17 cellular contexts compared by ENCODE assay signal in genomic region chr12:105507311-105508035, GRCh38.
DNase-seq lines count a peak whose midpoint lies in the region; TF ChIP-seq lines count a peak whose summit lies in the region.
"Had no signal": no experiment of that assay in that cellular context is flagged by ENCODE, and none has a peak within 500 bp of the region (broad histone marks: within the 10 kb centered on the region; RNA-seq: fewer than 3 reads in every experiment).

No MANE protein-coding gene starts in this region.

- H3K4me3 ChIP-seq in AG10803 (ENCODE audit: low read length) (no peak overlapping the region), fibroblast of pulmonary artery (replicated peaks; ENCODE audit: low read depth, low read length) (no peak overlapping the region), dorsolateral prefrontal cortex (no peak overlapping the region)
- H3K4me3 ChIP-seq: BLaER1 treated with 17β-estradiol and CSF1 and Interleukin-3, amounts not matched to agents 10 nM and 100 nM had no signal

- TF ChIP-seq CTCF in AG10803 (conservative IDR thresholded peaks at IDR 0.05; ENCODE audit: low read length): no peak
- TF ChIP-seq CTCF in fibroblast of pulmonary artery (IDR thresholded peaks at IDR 0.05; ENCODE audit: low read length, missing control alignments): no peak
- TF ChIP-seq CTCF in neural crest cell (conservative IDR thresholded peaks at IDR 0.05): no peak
- no peak for TF ChIP-seq CTCF in progenitor cell of endocrine pancreas (IDR thresholded peaks at IDR 0.05; ENCODE audit: unreplicated experiment)
- no peak for TF ChIP-seq CTCF in dorsolateral prefrontal cortex (IDR thresholded peaks at IDR 0.05 in 54 of 56, conservative IDR thresholded peaks at IDR 0.05 in 2 of 56; ENCODE audit: low read depth in 1 of 56, partially characterized antibody in 56 of 56)

- H3K4me3 Mint-ChIP-seq in neural crest cell (peak overlapping the region; percentile 14), progenitor cell of endocrine pancreas (ENCODE audit: low read depth) (no peak overlapping the region)

- peaks cover 0 to 13% (median 0%) of the 10 kb centered on the region in 45 donors for H3K27me3 ChIP-seq in dorsolateral prefrontal cortex

- H3K4me1 Mint-ChIP-seq in neural crest cell (peaks cover 26% of the 10 kb centered on the region), progenitor cell of endocrine pancreas (ENCODE audit: low read depth) (no peaks in the 10 kb centered on the region)

- peak overlapping the region; percentile 61 for H3K27ac Mint-ChIP-seq in neural crest cell (ENCODE audit: unreplicated experiment)
- H3K27ac Mint-ChIP-seq in progenitor cell of endocrine pancreas: no peak overlapping the region

- H3K27ac ChIP-seq in dorsolateral prefrontal cortex: no peak overlapping the region
- H3K27ac ChIP-seq: 22Rv1; BLaER1 treated with 17β-estradiol and CSF1 and Interleukin-3, amounts not matched to agents 10 nM and 100 nM had no signal

- H3K9me3 Mint-ChIP-seq in neural crest cell (no peaks in the 10 kb centered on the region), progenitor cell of endocrine pancreas (ENCODE audit: low read depth) (no peaks in the 10 kb centered on the region)

- H3K27me3 Mint-ChIP-seq in neural crest cell (ENCODE audit: low read depth): no peaks in the 10 kb centered on the region
- no peaks in the 10 kb centered on the region for H3K27me3 Mint-ChIP-seq in progenitor cell of endocrine pancreas

- DNase-seq in AG10803 (ENCODE audit: low read depth): peak; percentile 45
- DNase-seq in astrocyte of the hippocampus (ENCODE audit: low read depth, low spot score): peak; percentile 30
- DNase-seq in fibroblast of pulmonary artery (ENCODE audit: low read depth): peak; percentile 56
- DNase-seq in neural crest cell (ENCODE audit: low read depth, low spot score): no peak
- no peak for DNase-seq in SHP77 (lab: John Stamatoyannopoulos, UW)
- no peak for DNase-seq in stimulated activated naive CD4-positive, alpha-beta T cell treated with Interleukin-2 at 50 U/mL for 16 hours (lab: John Stamatoyannopoulos, UW)
- no peak for DNase-seq in progenitor cell of endocrine pancreas (ENCODE audit: low spot score, unreplicated experiment)
- DNase-seq in dorsolateral prefrontal cortex: no peak
- DNase-seq: DMS 273 treated with DMSO at 0.1 percent for 48 hours, EL, HCEC 1CT, Kasumi-1, NCI-H187 treated with DMSO at 0.1 percent for 48 hours, NCI-H446 treated with DMSO at 0.1 percent for 48 hours, NCI-H82 had no signal

- intact Hi-C loops in dorsolateral prefrontal cortex (cut with DNase I): no loop called here

- H3K36me3 Mint-ChIP-seq in neural crest cell (ENCODE audit: low read depth) (peaks cover 3% of the 10 kb centered on the region), progenitor cell of endocrine pancreas (ENCODE audit: insufficient read depth) (no peaks in the 10 kb centered on the region)

Comparison
In these comparisons a context has a peak if more than half of its experiments do, and no peak if none do; other contexts are left out.
1. DNase-seq: peak in AG10803 (single experiment), astrocyte of the hippocampus (single experiment) and fibroblast of pulmonary artery (single experiment); none in neural crest cell (single experiment), SHP77 (0 of 2), stimulated activated naive CD4-positive, alpha-beta T cell treated with Interleukin-2 at 50 U/mL for 16 hours (single experiment), progenitor cell of endocrine pancreas (single experiment) and dorsolateral prefrontal cortex (0 of 10).